In genomic region chr7:3434611-3435010, GRCh38 we compare ENCODE assay signal across 28 cellular contexts.
"Had no signal": no experiment of that assay in that cellular context is flagged by ENCODE, and none has a peak within 500 bp of the region (broad histone marks: within the 10 kb centered on the region; RNA-seq: fewer than 3 reads in every experiment).

No MANE protein-coding gene starts in this region.

- H3K27ac Mint-ChIP-seq: activated CD4-positive, alpha-beta T cell treated with anti-CD3 and anti-CD28 coated beads, Interleukin-2, amount 10 ng/mL, durations not matched to agents 7 days and 5 days; activated CD8-positive, alpha-beta memory T cell treated with anti-CD3 and anti-CD28 coated beads, Interleukin-2, amount 10 ng/mL, durations not matched to agents 7 days and 5 days; activated CD8-positive, alpha-beta T cell treated with anti-CD3 and anti-CD28 coated beads for 36 hours; activated T-helper 1 cell treated with anti-CD3 and anti-CD28 coated beads, Interleukin-12 subunit alpha, Interleukin-12 subunit beta, Interleukin-2, Interleukin-4 antibody, amounts not matched to agents 30 ng/mL and 10 ng/mL and 1 ng/mL, durations not matched to agents 14 hours and 24 hours and 36 hours; dendritic cell treated with granulocyte-macrophage colony-stimulating factor and Interleukin-4, amounts not matched to agents 40 ng/mL and 50 ng/mL, for 4 days; memory B cell; natural killer cell treated with Interleukin-12 subunit alpha and Interleukin-12 subunit beta and Interleukin-15 and Interleukin-18, amount 100 ng/mL, for 72 hours had no signal

- ATAC-seq: activated CD8-positive, alpha-beta memory T cell treated with anti-CD3 and anti-CD28 coated beads, Interleukin-2, amount 10 ng/mL, durations not matched to agents 7 days and 5 days; activated CD8-positive, alpha-beta T cell treated with anti-CD3 and anti-CD28 coated beads for 36 hours; body of pancreas; left cardiac atrium; natural killer cell treated with Interleukin-12 subunit alpha and Interleukin-12 subunit beta and Interleukin-15 and Interleukin-18, amount 100 ng/mL, for 72 hours had no signal

- H3K27me3 ChIP-seq: body of pancreas, hepatocyte, neutrophil, ovary, testis, uterus had no signal

- H3K4me2 ChIP-seq: hepatocyte had no signal

- H3K4me3 Mint-ChIP-seq: activated CD4-positive, alpha-beta T cell treated with anti-CD3 and anti-CD28 coated beads, Interleukin-2, amount 10 ng/mL, durations not matched to agents 7 days and 5 days; activated CD8-positive, alpha-beta memory T cell treated with anti-CD3 and anti-CD28 coated beads, Interleukin-2, amount 10 ng/mL, durations not matched to agents 7 days and 5 days; activated CD8-positive, alpha-beta T cell treated with anti-CD3 and anti-CD28 coated beads for 36 hours; activated T-helper 1 cell treated with anti-CD3 and anti-CD28 coated beads, Interleukin-12 subunit alpha, Interleukin-12 subunit beta, Interleukin-2, Interleukin-4 antibody, amounts not matched to agents 30 ng/mL and 10 ng/mL and 1 ng/mL, durations not matched to agents 14 hours and 24 hours and 36 hours; dendritic cell treated with granulocyte-macrophage colony-stimulating factor and Interleukin-4, amounts not matched to agents 40 ng/mL and 50 ng/mL, for 4 days; memory B cell; natural killer cell treated with Interleukin-12 subunit alpha and Interleukin-12 subunit beta and Interleukin-15 and Interleukin-18, amount 100 ng/mL, for 72 hours had no signal

- H2AFZ ChIP-seq: hepatocyte had no signal

- H3K4me1 Mint-ChIP-seq: activated CD4-positive, alpha-beta T cell treated with anti-CD3 and anti-CD28 coated beads, Interleukin-2, amount 10 ng/mL, durations not matched to agents 7 days and 5 days; activated CD8-positive, alpha-beta memory T cell treated with anti-CD3 and anti-CD28 coated beads, Interleukin-2, amount 10 ng/mL, durations not matched to agents 7 days and 5 days had no signal

- H3K9me3 ChIP-seq: body of pancreas, neutrophil, ovary, prostate gland, testis, uterus had no signal

- H3K27ac ChIP-seq: body of pancreas, hepatocyte, neutrophil, ovary, prostate gland, testis, uterus, VCaP had no signal

- H3K36me3 Mint-ChIP-seq: activated CD8-positive, alpha-beta memory T cell treated with anti-CD3 and anti-CD28 coated beads, Interleukin-2, amount 10 ng/mL, durations not matched to agents 7 days and 5 days; memory B cell; natural killer cell treated with Interleukin-12 subunit alpha and Interleukin-12 subunit beta and Interleukin-15 and Interleukin-18, amount 100 ng/mL, for 72 hours had no signal

- H3K4me3 ChIP-seq: body of pancreas, hepatocyte, ovary, prostate gland, testis, uterus had no signal

- DNase-seq: activated CD4-positive, alpha-beta T cell treated with anti-CD3 and anti-CD28 coated beads, Interleukin-2, amount 10 ng/mL, durations not matched to agents 7 days and 5 days; activated CD4-positive, CD25-positive, alpha-beta regulatory T cell treated with anti-CD3 and anti-CD28 coated beads, Interleukin-2, amount 50 U/mL, for 72 hours; activated CD8-positive, alpha-beta memory T cell treated with anti-CD3 and anti-CD28 coated beads, Interleukin-2, amount 10 ng/mL, durations not matched to agents 7 days and 5 days; activated CD8-positive, alpha-beta T cell treated with anti-CD3 and anti-CD28 coated beads for 36 hours; activated gamma-delta T cell; activated naive CD4-positive, alpha-beta T cell treated with anti-CD3 and anti-CD28 coated beads, Interleukin-2, amount 50 U/mL, for 16 hours; anterior cingulate cortex; body of pancreas; caudate nucleus; effector CD4-positive, alpha-beta T cell; foreskin melanocyte; glutamatergic neuron; left cardiac atrium; ovary; stimulated activated CD4-positive, alpha-beta T cell treated with anti-CD3 and anti-CD28 coated beads, Interleukin-2, amount 100 ng/mL, for 48 hours; stimulated activated CD8-positive, alpha-beta memory T cell treated with anti-CD3 and anti-CD28 coated beads, Interleukin-4, amount 100 ng/mL, for 48 hours; stimulated activated naive CD4-positive, alpha-beta T cell; testis; trophoblast cell; uterus had no signal

- H3K27me3 Mint-ChIP-seq: dendritic cell treated with granulocyte-macrophage colony-stimulating factor and Interleukin-4, amounts not matched to agents 40 ng/mL and 50 ng/mL, for 4 days had no signal

- H3K9me3 Mint-ChIP-seq: activated CD4-positive, alpha-beta T cell treated with anti-CD3 and anti-CD28 coated beads, Interleukin-2, amount 10 ng/mL, durations not matched to agents 7 days and 5 days; activated CD8-positive, alpha-beta T cell treated with anti-CD3 and anti-CD28 coated beads for 36 hours; activated T-helper 1 cell treated with anti-CD3 and anti-CD28 coated beads, Interleukin-12 subunit alpha, Interleukin-12 subunit beta, Interleukin-2, Interleukin-4 antibody, amounts not matched to agents 30 ng/mL and 10 ng/mL and 1 ng/mL, durations not matched to agents 14 hours and 24 hours and 36 hours; dendritic cell treated with granulocyte-macrophage colony-stimulating factor and Interleukin-4, amounts not matched to agents 40 ng/mL and 50 ng/mL, for 4 days; memory B cell; natural killer cell treated with Interleukin-12 subunit alpha and Interleukin-12 subunit beta and Interleukin-15 and Interleukin-18, amount 100 ng/mL, for 72 hours had no signal

- H3K4me1 ChIP-seq: prostate gland, testis, uterus had no signal

- H3K36me3 ChIP-seq: neutrophil, ovary, prostate gland, uterus had no signal
